8 cellular contexts compared by ENCODE assay signal in genomic region chr11:1152316-1153104, GRCh38. TPM values are rescaled to one million over a fixed set of nuclear protein-coding genes. Genes with fewer than 3 reads are reported as not detected.
DNase-seq lines count a peak whose midpoint lies in the region; ATAC-seq, FAIRE-seq and TF ChIP-seq lines count a peak whose summit lies in the region.

No MANE protein-coding gene starts in this region.

- WGBS in endodermal cell (ENCODE audit: insufficient coverage in 1 of 2, insufficient read length in 1 of 2), 2 experiments: 85 to 86% methylated on average over 14 to 22 of the region's 22 CpGs

- peaks cover 20% of the 10 kb centered on the region for H3K9me3 ChIP-seq in endodermal cell (ENCODE audit: control insufficient read depth, low read length)
- no peaks in the 10 kb centered on the region for H3K9me3 ChIP-seq in uterus

- intact Hi-C loops in activated naive CD4-positive, alpha-beta T cell treated with anti-CD3 and anti-CD28 coated beads for 36 hours (cut with micrococcal nuclease): no loop called here
- intact Hi-C loops in uterus (cut with DNase I; ENCODE audit: low total_unique reads): no loop called here

- peak; percentile 36 for ATAC-seq in stimulated activated naive CD8-positive, alpha-beta T cell treated with anti-CD3 and anti-CD28 coated beads, Interleukin-15, Interleukin-2, amounts not matched to agents 100 U/mL and 50 U/mL, for 24 hours

- no peak overlapping the region for H3K4me3 Mint-ChIP-seq in activated naive CD4-positive, alpha-beta T cell treated with anti-CD3 and anti-CD28 coated beads for 36 hours
- no peak overlapping the region for H3K4me3 Mint-ChIP-seq in endodermal cell

- H3K27ac ChIP-seq in endodermal cell (ENCODE audit: low read depth, low read length) (no peak overlapping the region), uterus (no peak overlapping the region)

- H3K9me3 Mint-ChIP-seq in activated naive CD4-positive, alpha-beta T cell treated with anti-CD3 and anti-CD28 coated beads for 36 hours: peaks cover 2% of the 10 kb centered on the region
- H3K9me3 Mint-ChIP-seq in endodermal cell: peaks cover 2% of the 10 kb centered on the region

- DNase-seq in activated naive CD4-positive, alpha-beta T cell treated with anti-CD3 and anti-CD28 coated beads for 36 hours: peak; percentile 64
- no peak for DNase-seq in activated naive CD4-positive, alpha-beta T cell treated with Interleukin-2 at 50 U/mL for 16 hours
- peak; percentile 79 for DNase-seq in RCC 7860 (ENCODE audit: low spot score)
- DNase-seq in endodermal cell: no peak
- DNase-seq in stimulated activated naive CD8-positive, alpha-beta T cell treated with anti-CD3 and anti-CD28 coated beads, Interleukin-15, Interleukin-2, amounts not matched to agents 100 U/mL and 50 U/mL, for 24 hours: peak; percentile 68
- DNase-seq in NCI-H1436 treated with DMSO at 0.1 percent for 48 hours (lab: John Stamatoyannopoulos, UW): no peak
- DNase-seq in uterus: no peak
- DNase-seq in NCI-H748 (lab: John Stamatoyannopoulos, UW; ENCODE audit: unreplicated experiment): no peak

- no peak overlapping the region for H3K9ac ChIP-seq in endodermal cell (ENCODE audit: extremely low read depth, low read length, poor library complexity, severe bottlenecking)

- FAIRE-seq in RCC 7860 (lab: Jason Lieb, UNC): peak; percentile 76

- no peaks in the 10 kb centered on the region for H3K36me3 ChIP-seq in endodermal cell (ENCODE audit: control insufficient read depth, insufficient read depth, low read length)
- H3K36me3 ChIP-seq in uterus: no peaks in the 10 kb centered on the region

- TF ChIP-seq CTCF in endodermal cell (conservative IDR thresholded peaks at IDR 0.05): peak; percentile 31
- no peak for TF ChIP-seq CTCF in uterus (IDR thresholded peaks at IDR 0.05)

- H3K4me1 ChIP-seq in endodermal cell (ENCODE audit: control insufficient read depth, insufficient read depth, low read length): no peaks in the 10 kb centered on the region
- no peaks in the 10 kb centered on the region for H3K4me1 ChIP-seq in uterus

- no peak overlapping the region for H3K4me3 ChIP-seq in endodermal cell (ENCODE audit: low read length)
- H3K4me3 ChIP-seq in uterus: no peak overlapping the region

- no peaks in the 10 kb centered on the region for H3K27me3 ChIP-seq in endodermal cell (ENCODE audit: control insufficient read depth, insufficient read depth, low read length, poor library complexity, severe bottlenecking)
- no peaks in the 10 kb centered on the region for H3K27me3 ChIP-seq in uterus

- H3K27ac Mint-ChIP-seq in activated naive CD4-positive, alpha-beta T cell treated with anti-CD3 and anti-CD28 coated beads for 36 hours: no peak overlapping the region
- no peak overlapping the region for H3K27ac Mint-ChIP-seq in endodermal cell

- peaks cover 1% of the 10 kb centered on the region for H3K36me3 Mint-ChIP-seq in activated naive CD4-positive, alpha-beta T cell treated with anti-CD3 and anti-CD28 coated beads for 36 hours (ENCODE audit: low read depth)
- no peaks in the 10 kb centered on the region for H3K36me3 Mint-ChIP-seq in endodermal cell (ENCODE audit: low read depth)

- no peak for TF ChIP-seq POLR2A in uterus (IDR thresholded peaks at IDR 0.05)

- CTCF ChIA-PET in activated naive CD4-positive, alpha-beta T cell treated with anti-CD3 and anti-CD28 coated beads for 36 hours (lab: Charles Lee): no interaction called here

- peaks cover 4% of the 10 kb centered on the region for H3K4me1 Mint-ChIP-seq in activated naive CD4-positive, alpha-beta T cell treated with anti-CD3 and anti-CD28 coated beads for 36 hours (ENCODE audit: low read depth)
- H3K4me1 Mint-ChIP-seq in endodermal cell: peaks cover 6% of the 10 kb centered on the region

- H3K27me3 Mint-ChIP-seq in activated naive CD4-positive, alpha-beta T cell treated with anti-CD3 and anti-CD28 coated beads for 36 hours (ENCODE audit: low read depth): peaks cover 5% of the 10 kb centered on the region
- no peaks in the 10 kb centered on the region for H3K27me3 Mint-ChIP-seq in endodermal cell (ENCODE audit: insufficient read depth)

RNA-seq across cellular contexts. Expression of gene MUC5AC, which starts 5.2 kb away (rescaled TPM):
- total RNA-seq in activated naive CD4-positive, alpha-beta T cell treated with anti-CD3 and anti-CD28 coated beads for 36 hours: not detected
- total RNA-seq in endodermal cell (not detected), uterus (under 1 TPM in 1 of 4 donors, not detected in 3; under 0.01 TPM)
- polyA plus RNA-seq in endodermal cell (2013, experiment 1 of 2): not detected
- not detected for polyA plus RNA-seq in endodermal cell (2013, experiment 2 of 2)

Comparison
In these comparisons a context has a peak if more than half of its experiments do, and no peak if none do; other contexts are left out.
1. DNase-seq: peak in activated naive CD4-positive, alpha-beta T cell treated with anti-CD3 and anti-CD28 coated beads for 36 hours (single experiment), RCC 7860 (single experiment) and stimulated activated naive CD8-positive, alpha-beta T cell treated with anti-CD3 and anti-CD28 coated beads, Interleukin-15, Interleukin-2, amounts not matched to agents 100 U/mL and 50 U/mL, for 24 hours (single experiment); none in activated naive CD4-positive, alpha-beta T cell treated with Interleukin-2 at 50 U/mL for 16 hours (single experiment), endodermal cell (single experiment), NCI-H1436 treated with DMSO at 0.1 percent for 48 hours (single experiment), uterus (0 of 2) and NCI-H748 (single experiment).